ENCODE assay signal across 23 cellular contexts in genomic region chr9:126483468-126484056, GRCh38.
A peak's percentile ranks its signal among the peaks of the same experiment; 100 is the strongest.
DNase-seq lines count a peak whose midpoint lies in the region; ATAC-seq and TF ChIP-seq lines count a peak whose summit lies in the region.
"Had no signal": no experiment of that assay in that cellular context is flagged by ENCODE, and none has a peak within 500 bp of the region (broad histone marks: within the 10 kb centered on the region; RNA-seq: fewer than 3 reads in every experiment).

No MANE protein-coding gene starts in this region.

- no peaks in the 10 kb centered on the region for H3K36me3 Mint-ChIP-seq in activated T-cell treated with anti-CD3 and anti-CD28 coated beads, Interleukin-2, amount 50 U/mL, for 72 hours (ENCODE audit: insufficient read depth in 2 of 2)
- H3K36me3 Mint-ChIP-seq: stimulated activated memory B cell treated with anti-CD40 and anti-IgM and Interleukin-4, amounts not matched to agents 10 μg/mL and 1 μg/mL and 100 μg/mL, for 72 hours had no signal

- H3K27me3 Mint-ChIP-seq in activated T-cell treated with anti-CD3 and anti-CD28 coated beads, Interleukin-2, amount 50 U/mL, for 72 hours (ENCODE audit: low read depth), result no peaks in the 10 kb centered on the region

- 66 to 87% (median 81%) methylated on average over 12 to 13 of the region's 13 CpGs for WGBS in spleen, 5 donors

- H3K27ac ChIP-seq in cingulate gyrus (ENCODE audit: low read depth, low read length) (peak overlapping the region; percentile 84), spleen (no peak overlapping the region)
- H3K27ac ChIP-seq: 22Rv1, left lung, prostate gland had no signal

- peaks cover 11% of the 10 kb centered on the region for H3K4me1 Mint-ChIP-seq in activated T-cell treated with anti-CD3 and anti-CD28 coated beads, Interleukin-2, amount 50 U/mL, for 72 hours (ENCODE audit: low read depth)

- no peak overlapping the region for H3K4me3 ChIP-seq in spleen
- H3K4me3 ChIP-seq: left lung, prostate gland, tibial nerve had no signal

- no peak overlapping the region for H3K27ac Mint-ChIP-seq in activated T-cell treated with anti-CD3 and anti-CD28 coated beads, Interleukin-2, amount 50 U/mL, for 72 hours
- H3K27ac Mint-ChIP-seq: HFFc6; stimulated activated memory B cell treated with anti-CD40 and anti-IgM and Interleukin-4, amounts not matched to agents 10 μg/mL and 1 μg/mL and 100 μg/mL, for 72 hours had no signal

- peaks cover 0 to 68% (median 7%) of the 10 kb centered on the region in 6 donors for H3K36me3 ChIP-seq in spleen
- H3K36me3 ChIP-seq: prostate gland had no signal

- peak; percentile 17 for DNase-seq in NCI-H2107 treated with DMSO at 0.1 percent for 48 hours (lab: John Stamatoyannopoulos, UW; ENCODE audit: unreplicated experiment)
- no peak for DNase-seq in NCI-H2107 (lab: John Stamatoyannopoulos, UW)
- DNase-seq in NCI-H2171 (lab: John Stamatoyannopoulos, UW), result peak; percentile 26
- peak; percentile 69 for DNase-seq in spleen
- no peak for DNase-seq in activated T-cell treated with anti-CD3 and anti-CD28 coated beads, Interleukin-2, amount 50 U/mL, for 72 hours
- DNase-seq: anterior cingulate cortex; Calu3; central memory CD4-positive, alpha-beta T cell; erythroblast; foreskin fibroblast; HFFc6; KG1; NCI-H748 treated with DMSO at 0.1 percent for 48 hours; Right ventricle myocardium superior; stimulated activated CD4-positive, alpha-beta T cell treated with anti-CD3 and anti-CD28 coated beads, Interleukin-1b, Interleukin-23, amount 100 ng/mL, for 48 hours had no signal

- no peaks in the 10 kb centered on the region for H3K9me3 Mint-ChIP-seq in activated T-cell treated with anti-CD3 and anti-CD28 coated beads, Interleukin-2, amount 50 U/mL, for 72 hours
- H3K9me3 Mint-ChIP-seq: HFFc6; stimulated activated memory B cell treated with anti-CD40 and anti-IgM and Interleukin-4, amounts not matched to agents 10 μg/mL and 1 μg/mL and 100 μg/mL, for 72 hours had no signal

- no peaks in the 10 kb centered on the region for H3K27me3 ChIP-seq in spleen (replicated peaks in 1 of 7)
- H3K27me3 ChIP-seq: left lung, tibial nerve had no signal

- TF ChIP-seq CTCF in spleen (IDR thresholded peaks at IDR 0.05 in 8 of 11, conservative IDR thresholded peaks at IDR 0.05 in 3 of 11), result no peak

- no peak overlapping the region for H3K4me3 Mint-ChIP-seq in activated T-cell treated with anti-CD3 and anti-CD28 coated beads, Interleukin-2, amount 50 U/mL, for 72 hours
- H3K4me3 Mint-ChIP-seq: HFFc6; stimulated activated memory B cell treated with anti-CD40 and anti-IgM and Interleukin-4, amounts not matched to agents 10 μg/mL and 1 μg/mL and 100 μg/mL, for 72 hours had no signal

- intact Hi-C loops in spleen (cut with DNase I; ENCODE audit: low total_unique reads), result no loop called here

- TF ChIP-seq POLR2A in spleen (IDR thresholded peaks at IDR 0.05), result no peak

- H3K4me1 ChIP-seq in spleen, result peaks cover 0 to 44% (median 16%) of the 10 kb centered on the region in 6 donors
- H3K4me1 ChIP-seq: prostate gland had no signal

- H3K9me3 ChIP-seq in spleen, result no peaks in the 10 kb centered on the region
- H3K9me3 ChIP-seq: left lung, prostate gland, tibial nerve had no signal

- ATAC-seq in activated T-cell treated with anti-CD3 and anti-CD28 coated beads, Interleukin-2, amount 50 U/mL, for 72 hours (replicated peaks in 1 of 2), result no peak
- no peak for ATAC-seq in HG02981 (IDR thresholded peaks at IDR 0.05; ENCODE audit: unreplicated experiment)
- no peak for ATAC-seq in HG03460 (IDR thresholded peaks at IDR 0.05; ENCODE audit: unreplicated experiment)
- ATAC-seq: left lung; stimulated activated memory B cell treated with anti-CD40 and anti-IgM and Interleukin-4, amounts not matched to agents 10 μg/mL and 1 μg/mL and 100 μg/mL, for 72 hours had no signal

Comparison
In these comparisons a context has a peak if more than half of its experiments do, and no peak if none do; other contexts are left out.
1. DNase-seq: peak in NCI-H2107 treated with DMSO at 0.1 percent for 48 hours (single experiment), NCI-H2171 (single experiment) and spleen (single experiment); none in NCI-H2107 (single experiment) and activated T-cell treated with anti-CD3 and anti-CD28 coated beads, Interleukin-2, amount 50 U/mL, for 72 hours (0 of 2).